8 cellular contexts compared by ENCODE assay signal in the genomic region with DNA sequence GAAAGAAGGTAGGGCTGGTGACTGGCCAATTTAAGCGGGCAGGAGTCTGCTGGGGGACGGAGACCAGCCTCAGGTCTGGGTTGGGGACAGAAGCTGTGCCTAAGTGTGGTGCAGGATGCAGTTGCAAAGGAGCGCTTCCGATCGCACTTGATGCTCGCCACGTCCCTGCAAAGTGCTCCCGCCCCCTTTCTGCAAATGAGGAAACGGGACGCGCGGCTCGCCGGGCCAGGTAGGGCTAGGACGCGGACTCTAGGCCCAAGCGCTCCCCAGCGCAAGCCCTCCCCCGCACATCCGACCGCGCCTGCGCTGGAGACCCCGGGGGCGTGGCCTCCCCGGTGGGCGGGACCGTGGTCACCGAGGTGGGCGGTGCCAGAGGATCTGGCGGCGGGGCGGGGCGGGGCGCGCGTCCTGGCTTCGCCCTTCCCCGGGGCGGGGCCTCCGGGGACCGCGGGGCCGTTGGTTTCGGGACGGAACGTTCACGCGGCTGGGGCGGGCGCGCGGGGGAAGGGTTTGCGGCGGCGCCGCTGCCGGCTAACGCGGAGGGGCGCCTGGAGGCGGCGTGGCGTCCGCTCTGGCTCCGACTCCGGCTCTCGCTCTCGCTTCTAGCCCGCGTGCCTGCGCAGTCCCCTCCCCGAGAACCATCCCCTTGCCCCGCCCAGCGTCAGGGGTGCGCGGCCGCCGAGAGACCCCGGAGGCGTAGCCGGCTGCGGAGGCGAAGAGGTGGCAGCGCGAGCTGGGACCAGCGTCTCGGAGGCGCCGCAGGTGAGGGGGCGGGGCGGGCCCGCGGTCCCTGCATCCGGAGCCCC. TPM values are rescaled to one million over a fixed set of nuclear protein-coding genes. Genes with fewer than 3 reads are reported as not detected.
A peak's percentile ranks its signal among the peaks of the same experiment; 100 is the strongest.
DNase-seq lines count a peak whose midpoint lies in the region; ATAC-seq and TF ChIP-seq lines count a peak whose summit lies in the region.

TSS of gene FAM118A (plus strand) at position 513 of the 806 bp plus-strand sequence. CDS start 12,446 bp downstream, outside the sequence.

- POLR2A ChIA-PET in naive thymus-derived CD8-positive, alpha-beta T cell (lab: Charles Lee), result interaction anchor here (0.6 to 6.8 kb wide), 13 partner anchors 9 to 814 kb away, joined by 3 to 48 read pairs (median 5); no protein-coding TSS in a partner anchor

- H3K4me1 Mint-ChIP-seq in activated T-helper 17 cell treated with anti-CD3 and anti-CD28 coated beads, Interleukin-2, amount 50 U/mL, for 72 hours, result peaks cover 27% of the 10 kb centered on the region
- H3K4me1 Mint-ChIP-seq in naive thymus-derived CD8-positive, alpha-beta T cell, result peaks cover 27 to 50% (median 47%) of the 10 kb centered on the region in 4 donors
- peaks cover 34 to 51% of the 10 kb centered on the region in 2 donors for H3K4me1 Mint-ChIP-seq in stimulated activated naive B cell treated with anti-CD40 and anti-IgM and Interleukin-4, amounts not matched to agents 10 μg/mL and 1 μg/mL and 100 μg/mL, for 72 hours

- no peaks in the 10 kb centered on the region for H3K27me3 Mint-ChIP-seq in activated T-helper 17 cell treated with anti-CD3 and anti-CD28 coated beads, Interleukin-2, amount 50 U/mL, for 72 hours
- H3K27me3 Mint-ChIP-seq in naive thymus-derived CD8-positive, alpha-beta T cell, result no peaks in the 10 kb centered on the region
- H3K27me3 Mint-ChIP-seq in stimulated activated naive B cell treated with anti-CD40 and anti-IgM and Interleukin-4, amounts not matched to agents 10 μg/mL and 1 μg/mL and 100 μg/mL, for 72 hours, result no peaks in the 10 kb centered on the region

- H3K9ac ChIP-seq in GM23248 (peak within 1 kb of the TSS; percentile 89), fibroblast of lung (ENCODE audit: insufficient read depth, low read length) (peak within 1 kb of the TSS; percentile 76)

- H3K4me3 ChIP-seq in GM23248 (peak within 1 kb of the TSS; percentile 84), fibroblast of lung (replicated peaks in 1 of 4; ENCODE audit: control extremely low read depth in 1 of 4, insufficient read depth in 1 of 4, low read depth in 3 of 4, low read length in 4 of 4) (peak within 1 kb of the TSS; percentile 71 to 86 (median 80))

- H3K36me3 ChIP-seq in GM23248 (ENCODE audit: low read depth), result no peaks in the 10 kb centered on the region
- H3K36me3 ChIP-seq in fibroblast of lung (ENCODE audit: control insufficient read depth, insufficient read depth, low read length), result no peaks in the 10 kb centered on the region

- WGBS in GM23248 (ENCODE audit: low coverage in 1 of 2, low lambda C conversion rate in 2 of 2, missing lambda C conversion rate in 2 of 2), 2 experiments, result 1 to 3% methylated on average over 9 to 13 of the region's 95 CpGs

- peak within 1 kb of the TSS; percentile 93 for H3K4me3 Mint-ChIP-seq in activated T-helper 17 cell treated with anti-CD3 and anti-CD28 coated beads, Interleukin-2, amount 50 U/mL, for 72 hours
- H3K4me3 Mint-ChIP-seq in naive thymus-derived CD8-positive, alpha-beta T cell, result peak within 1 kb of the TSS; percentile 84 to 95 (median 92)
- H3K4me3 Mint-ChIP-seq in stimulated activated naive B cell treated with anti-CD40 and anti-IgM and Interleukin-4, amounts not matched to agents 10 μg/mL and 1 μg/mL and 100 μg/mL, for 72 hours, result peak within 1 kb of the TSS; percentile 95 to 97

- no peaks in the 10 kb centered on the region for H3K9me3 ChIP-seq in GM23248 (ENCODE audit: low read depth)
- no peaks in the 10 kb centered on the region for H3K9me3 ChIP-seq in fibroblast of lung (ENCODE audit: control insufficient read depth, insufficient read depth, low read depth, low read length)

- H3K79me2 ChIP-seq in GM23248 (ENCODE audit: insufficient read depth) (peaks cover 15% of the 10 kb centered on the region), fibroblast of lung (ENCODE audit: control insufficient read depth, insufficient read depth, low read length) (peaks cover 8% of the 10 kb centered on the region)

- H3K27ac ChIP-seq in GM23248 (peak within 1 kb of the TSS; percentile 26), fibroblast of lung (ENCODE audit: insufficient read depth, low read length) (peak within 1 kb of the TSS; percentile 61)

- no peaks in the 10 kb centered on the region for H4K20me1 ChIP-seq in GM23248 (ENCODE audit: insufficient read depth)
- no peaks in the 10 kb centered on the region for H4K20me1 ChIP-seq in fibroblast of lung (ENCODE audit: control insufficient read depth, extremely low read depth, insufficient read depth, low read length)

- no peaks in the 10 kb centered on the region for H3K9me3 Mint-ChIP-seq in activated T-helper 17 cell treated with anti-CD3 and anti-CD28 coated beads, Interleukin-2, amount 50 U/mL, for 72 hours
- H3K9me3 Mint-ChIP-seq in naive thymus-derived CD8-positive, alpha-beta T cell, result no peaks in the 10 kb centered on the region
- no peaks in the 10 kb centered on the region for H3K9me3 Mint-ChIP-seq in stimulated activated naive B cell treated with anti-CD40 and anti-IgM and Interleukin-4, amounts not matched to agents 10 μg/mL and 1 μg/mL and 100 μg/mL, for 72 hours

- in situ Hi-C loops in GM23248 (cut with MboI), result no loop called here

- H2AFZ ChIP-seq in GM23248, result peak within 1 kb of the TSS; percentile 99
- peak within 1 kb of the TSS; percentile 84 for H2AFZ ChIP-seq in fibroblast of lung (ENCODE audit: low read length)

- peak within 1 kb of the TSS; percentile 96 for H3K4me2 ChIP-seq in GM23248 (ENCODE audit: unreplicated experiment)
- peak within 1 kb of the TSS; percentile 88 for H3K4me2 ChIP-seq in fibroblast of lung (ENCODE audit: extremely low read depth, insufficient read depth, low read length)

- DNase-seq in Daoy (ENCODE audit: low read depth), result peak; percentile 90
- peak; percentile 94 for DNase-seq in GM23248
- DNase-seq in Kasumi-1 (lab: John Stamatoyannopoulos, UW), result peak; percentile 78 to 79
- DNase-seq in RPMI7951 (ENCODE audit: low read depth), result peak; percentile 82
- peak; percentile 82 to 90 for DNase-seq in fibroblast of lung (ENCODE audit: low read depth in 2 of 2)
- DNase-seq in naive thymus-derived CD8-positive, alpha-beta T cell, result peak; percentile 92 to 100 (median 96)
- DNase-seq in stimulated activated naive B cell treated with anti-CD40 and anti-IgM and Interleukin-4, amounts not matched to agents 10 μg/mL and 1 μg/mL and 100 μg/mL, for 72 hours, result peak; percentile 98

- no peaks in the 10 kb centered on the region for H3K9me2 ChIP-seq in GM23248 (ENCODE audit: insufficient read depth)

- ATAC-seq in activated T-helper 17 cell treated with anti-CD3 and anti-CD28 coated beads, Interleukin-2, amount 50 U/mL, for 72 hours (replicated peaks), result peak; percentile 86
- peak; percentile 81 to 82 for ATAC-seq in naive thymus-derived CD8-positive, alpha-beta T cell
- peak; percentile 86 to 87 for ATAC-seq in stimulated activated naive B cell treated with anti-CD40 and anti-IgM and Interleukin-4, amounts not matched to agents 10 μg/mL and 1 μg/mL and 100 μg/mL, for 72 hours (replicated peaks)

- H3K27ac Mint-ChIP-seq in activated T-helper 17 cell treated with anti-CD3 and anti-CD28 coated beads, Interleukin-2, amount 50 U/mL, for 72 hours, result peak within 1 kb of the TSS; percentile 96
- H3K27ac Mint-ChIP-seq in naive thymus-derived CD8-positive, alpha-beta T cell, result peak within 1 kb of the TSS; percentile 88 to 98 (median 96)
- H3K27ac Mint-ChIP-seq in stimulated activated naive B cell treated with anti-CD40 and anti-IgM and Interleukin-4, amounts not matched to agents 10 μg/mL and 1 μg/mL and 100 μg/mL, for 72 hours, result peak within 1 kb of the TSS; percentile 95

- TF ChIP-seq CTCF in fibroblast of lung (conservative IDR thresholded peaks at IDR 0.05 in 1 of 2, IDR thresholded peaks at IDR 0.05 in 1 of 2; ENCODE audit: low read depth in 1 of 2, low read length in 2 of 2), result no peak

- H3K36me3 Mint-ChIP-seq in activated T-helper 17 cell treated with anti-CD3 and anti-CD28 coated beads, Interleukin-2, amount 50 U/mL, for 72 hours (ENCODE audit: low read depth), result peaks cover 30% of the 10 kb centered on the region
- peaks cover 0 to 5% (median 0%) of the 10 kb centered on the region in 3 donors for H3K36me3 Mint-ChIP-seq in naive thymus-derived CD8-positive, alpha-beta T cell
- H3K36me3 Mint-ChIP-seq in stimulated activated naive B cell treated with anti-CD40 and anti-IgM and Interleukin-4, amounts not matched to agents 10 μg/mL and 1 μg/mL and 100 μg/mL, for 72 hours, result peaks cover 11 to 18% of the 10 kb centered on the region in 2 donors

- no peaks in the 10 kb centered on the region for H3F3A ChIP-seq in GM23248 (ENCODE audit: insufficient read depth)

- no peaks in the 10 kb centered on the region for H3K27me3 ChIP-seq in GM23248 (replicated peaks; ENCODE audit: insufficient read depth)
- H3K27me3 ChIP-seq in fibroblast of lung (ENCODE audit: control insufficient read depth, insufficient read depth, low read length), result no peaks in the 10 kb centered on the region

- peaks cover 9% of the 10 kb centered on the region for H3K4me1 ChIP-seq in GM23248 (ENCODE audit: insufficient read depth)
- peaks cover 4% of the 10 kb centered on the region for H3K4me1 ChIP-seq in fibroblast of lung (ENCODE audit: control insufficient read depth, extremely low read depth, insufficient read depth, low read length)

RNA-seq across cellular contexts. Expression of gene FAM118A, which starts in this region (rescaled TPM):
- 8.8 and 10.1 TPM in 2 replicates for total RNA-seq in Daoy (2014; rRNA removed; shearing (Covaris generic))
- total RNA-seq in GM23248 (2014; rRNA removed; shearing (Covaris generic)), result 5.2 and 11.1 TPM in 2 replicates
- 8.0 and 8.5 TPM in 2 replicates for polyA plus RNA-seq in GM23248 (2016; fragmentation: Nextera tagmentation; extraction: Ambion mirVana)
- 6.8 and 11.7 TPM in 2 replicates for total RNA-seq in RPMI7951 (2014; rRNA removed; shearing (Covaris generic))
- 10 to 100 TPM; 64.3 to 99.4 TPM for total RNA-seq in activated T-helper 17 cell treated with anti-CD3 and anti-CD28 coated beads, Interleukin-2, amount 50 U/mL, for 72 hours
- 16.5 and 23.4 TPM in 2 replicates for total RNA-seq in fibroblast of lung
- 18.0 and 27.0 TPM in 2 replicates for polyA plus RNA-seq in fibroblast of lung
- 12.6 and 15.4 TPM in 2 replicates for polyA plus RNA-seq in fibroblast of lung (2012)
- 5.0 and 13.8 TPM in 2 replicates for polyA minus RNA-seq in fibroblast of lung (ENCODE audit: low replicate concordance)
- total RNA-seq in naive thymus-derived CD8-positive, alpha-beta T cell, result 10 to 100 TPM; 82.8 to 88.5 TPM
- 10 to 100 TPM; 33.2 to 67.8 (median 48.1) TPM for polyA plus RNA-seq in naive thymus-derived CD8-positive, alpha-beta T cell

Comparison
In these comparisons a context has a peak if more than half of its experiments do, and no peak if none do; other contexts are left out.
1. Peak in every context shown above with its lines: DNase-seq, ATAC-seq, H3K4me3 ChIP-seq and H3K27ac ChIP-seq.